In genomic region chr11:15569626-15570025, GRCh38 we compare ENCODE assay signal across 1 cellular context.
TF ChIP-seq lines count a peak whose summit lies in the region.

No MANE protein-coding gene starts in this region.

TF ChIP-seq in HepG2, 621 proteins besides CTCF, POLR2A, EP300 and RAD21 (continued from another document):
- TF ChIP-seq NFAT5 (CRISPR knock-in tag; IDR thresholded peaks at IDR 0.05) (no peak), FOXA3 (CRISPR knock-in tag; IDR thresholded peaks at IDR 0.05) (no peak), ZNF570 (CRISPR knock-in tag; IDR thresholded peaks at IDR 0.05; ENCODE audit: borderline replicate concordance) (no peak), HOMEZ (CRISPR knock-in tag; IDR thresholded peaks at IDR 0.05; ENCODE audit: low read depth) (no peak), USF2 (IDR thresholded peaks at IDR 0.05; ENCODE audit: low read depth, low read length) (no peak), USF2 (CRISPR knock-in tag; IDR thresholded peaks at IDR 0.05; ENCODE audit: borderline replicate concordance) (no peak)
